In the genomic region with DNA sequence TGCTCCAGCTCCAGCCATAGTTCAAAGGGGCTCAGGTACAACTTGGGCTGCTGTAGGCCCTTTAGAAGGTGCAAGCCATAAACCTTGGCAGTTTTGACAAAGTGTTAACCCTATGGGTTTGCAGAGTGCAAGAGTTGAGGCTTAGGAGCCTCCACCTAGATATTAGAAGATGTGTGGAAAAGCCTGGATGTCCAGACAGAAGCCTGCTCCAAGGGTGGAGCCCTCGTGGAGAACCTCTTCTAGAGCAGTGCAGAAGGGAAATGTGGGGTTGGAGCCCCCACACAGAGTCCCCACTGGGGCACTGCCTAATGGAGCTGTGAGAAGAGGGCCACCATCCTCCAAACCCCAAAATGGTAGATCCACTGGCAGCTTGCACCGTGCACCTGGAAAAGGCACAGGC, we compare ENCODE assay signal across 7 cellular contexts.
"Had no signal": no experiment of that assay in that cellular context is flagged by ENCODE, and none has a peak within 500 bp of the region (broad histone marks: within the 10 kb centered on the region; RNA-seq: fewer than 3 reads in every experiment).

No MANE protein-coding gene starts in this region.

- ATAC-seq: GM12878 had no signal

- DNase-seq: GDM1, GF-D8 had no signal

- H3K4me3 ChIP-seq: GM12878 had no signal

- FAIRE-seq: GM12878, GM12891, GM12892, GM18507, GM19239 had no signal
